Comparison of ENCODE assay signal across 21 cellular contexts in the genomic region with DNA sequence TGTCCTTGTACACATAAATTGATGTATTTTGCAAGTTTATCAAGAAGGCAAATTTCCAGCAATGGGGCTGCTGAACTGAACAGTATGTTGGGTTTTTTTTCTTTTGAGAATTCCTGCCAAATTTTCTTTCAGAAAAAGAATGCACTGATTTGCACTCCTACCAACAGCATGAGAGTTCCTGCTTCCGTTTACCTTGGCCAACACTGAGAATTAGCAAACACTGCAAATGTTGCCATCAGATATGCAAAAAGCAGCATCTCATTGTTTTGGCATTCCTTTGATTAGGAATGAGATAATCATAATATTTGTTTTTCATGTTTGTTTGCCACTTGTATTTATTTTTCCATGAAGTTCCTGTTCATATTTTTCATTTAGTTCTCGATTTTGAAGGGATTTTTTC.
DNase-seq lines count a peak whose midpoint lies in the region; FAIRE-seq and TF ChIP-seq lines count a peak whose summit lies in the region.
"Had no signal": no experiment of that assay in that cellular context is flagged by ENCODE, and none has a peak within 500 bp of the region (broad histone marks: within the 10 kb centered on the region; RNA-seq: fewer than 3 reads in every experiment).

No MANE protein-coding gene starts in this region.

- H3K23ac ChIP-seq in mesendoderm (ENCODE audit: low read length) = no peak overlapping the region

- H3K27ac ChIP-seq in VCaP = peak overlapping the region; percentile 63
- no peak overlapping the region for H3K27ac ChIP-seq in mesendoderm (ENCODE audit: low read depth, low read length)

- no peak for TF ChIP-seq CTCF in VCaP (conservative IDR thresholded peaks at IDR 0.05)

- H3K4ac ChIP-seq in mesendoderm (ENCODE audit: low read depth, low read length) = no peak overlapping the region

- H3K56ac ChIP-seq in mesendoderm (ENCODE audit: low read length) = no peak overlapping the region

- DNase-seq in Ammon's horn (ENCODE audit: low spot score) (peak; percentile 19), HTR-8/SVneo (ENCODE audit: insufficient read length, low spot score) (no peak), mesendoderm (peak; percentile 53), AML-193 (lab: John Stamatoyannopoulos, UW) (no peak), NCI-H1436 (lab: John Stamatoyannopoulos, UW) (no peak), HAP-1 (ENCODE audit: low spot score in 2 of 2) (no peak)
- DNase-seq: CD4-positive, CD25-positive, alpha-beta regulatory T cell; COR-L47; DMS 273 treated with DMSO at 0.1 percent for 48 hours; NCI-H187; NCI-H510A; NCI-H774; PC-3; RPMI8226; SHP77 treated with DMSO at 0.1 percent for 48 hours; SK-N-SH; T-cell had no signal

- no peaks in the 10 kb centered on the region for H3K9me3 ChIP-seq in HAP-1
- H3K9me3 ChIP-seq: SK-N-SH had no signal

- no peak overlapping the region for H3K4me2 ChIP-seq in mesendoderm (ENCODE audit: low read length)
- H3K4me2 ChIP-seq: GM23338, SK-N-SH had no signal

- no peak overlapping the region for H2BK5ac ChIP-seq in mesendoderm (ENCODE audit: low read length)

- peaks cover 2% of the 10 kb centered on the region for H3K4me1 ChIP-seq in mesendoderm (ENCODE audit: control insufficient read depth, low read depth, low read length)
- H3K4me1 ChIP-seq in HAP-1 = no peaks in the 10 kb centered on the region

- H3K9ac ChIP-seq in mesendoderm (ENCODE audit: low read length) = no peak overlapping the region
- H3K9ac ChIP-seq: SK-N-SH had no signal

- no peak overlapping the region for H2BK120ac ChIP-seq in mesendoderm (ENCODE audit: low read depth, low read length)

- H3K27me3 ChIP-seq in mesendoderm (ENCODE audit: insufficient read depth, low read length, poor library complexity) = no peaks in the 10 kb centered on the region
- no peaks in the 10 kb centered on the region for H3K27me3 ChIP-seq in HAP-1 (ENCODE audit: low read depth)

- H2AK5ac ChIP-seq in mesendoderm (ENCODE audit: low read length) = no peak overlapping the region

- H3K79me1 ChIP-seq in mesendoderm (ENCODE audit: low read length) = no peaks in the 10 kb centered on the region

- no peak overlapping the region for H2BK15ac ChIP-seq in mesendoderm (replicated peaks; ENCODE audit: low read depth)

- no peak overlapping the region for H4K8ac ChIP-seq in mesendoderm (ENCODE audit: low read depth, low read length)

- in situ Hi-C loops in HAP-1 (cut with MboI; ENCODE audit: low sequenced_read_pairs) = no loop called here

- H3K36me3 ChIP-seq in mesendoderm (ENCODE audit: control insufficient read depth, insufficient read depth, low read length) = no peaks in the 10 kb centered on the region
- H3K36me3 ChIP-seq in HAP-1 (replicated peaks) = no peaks in the 10 kb centered on the region

- no peak overlapping the region for H4K5ac ChIP-seq in mesendoderm (ENCODE audit: low read length)

- WGBS in mesendoderm (ENCODE audit: extremely low coverage, insufficient coverage, low lambda C conversion rate) = no CpG with 5 or more reads among the region's 2 CpGs

- FAIRE-seq in HTR-8/SVneo (lab: Jason Lieb, UNC) = peak; percentile 40
- FAIRE-seq: GM12878, K562 had no signal

- H3K4me3 ChIP-seq in mesendoderm (ENCODE audit: low read length) = no peak overlapping the region
- H3K4me3 ChIP-seq in HAP-1 = no peak overlapping the region
- H3K4me3 ChIP-seq: GM12878, GM23338, K562 had no signal

- no peaks in the 10 kb centered on the region for H3K79me2 ChIP-seq in mesendoderm (ENCODE audit: control insufficient read depth, insufficient read depth, low read length)

- no peak overlapping the region for H3K18ac ChIP-seq in mesendoderm (ENCODE audit: low read length)

Comparison
In these comparisons a context has a peak if more than half of its experiments do, and no peak if none do; other contexts are left out.
1. DNase-seq: peak in Ammon's horn (single experiment) and mesendoderm (single experiment); none in HTR-8/SVneo (single experiment), AML-193 (0 of 2), NCI-H1436 (single experiment) and HAP-1 (0 of 2).